ENCODE assay signal across 8 cellular contexts in the genomic region with DNA sequence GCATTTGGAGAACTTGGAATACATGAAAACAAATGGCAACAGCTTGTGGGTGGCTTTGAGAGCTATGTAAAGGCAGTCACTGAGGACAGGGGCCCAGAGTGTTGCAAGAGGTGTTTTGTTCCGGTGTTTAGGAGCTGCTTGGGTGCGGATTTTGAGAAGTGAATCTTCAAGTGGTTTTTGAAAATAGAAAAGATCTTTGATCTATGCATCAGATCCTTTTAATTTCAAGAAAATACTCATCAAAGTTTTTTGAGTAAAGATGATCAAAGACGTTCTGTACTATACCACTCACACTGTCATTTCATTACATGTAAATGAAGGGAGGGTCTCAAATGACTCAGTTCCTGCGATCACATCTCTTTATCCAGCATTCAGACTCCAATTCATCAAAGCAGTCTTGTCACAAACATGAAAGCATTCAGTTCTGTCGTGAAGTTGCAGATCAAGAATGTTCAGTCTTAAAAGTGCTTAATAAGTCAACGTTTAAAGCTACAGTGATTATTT.
DNase-seq lines count a peak whose midpoint lies in the region; ATAC-seq, FAIRE-seq and TF ChIP-seq lines count a peak whose summit lies in the region.
"Had no signal": no experiment of that assay in that cellular context is flagged by ENCODE, and none has a peak within 500 bp of the region (broad histone marks: within the 10 kb centered on the region; RNA-seq: fewer than 3 reads in every experiment).

No MANE protein-coding gene starts in this region.

- peaks cover 3% of the 10 kb centered on the region for H3K9me3 Mint-ChIP-seq in activated T-cell treated with anti-CD3 and anti-CD28 coated beads, Interleukin-2, amount 50 U/mL, for 24 hours
- H3K9me3 Mint-ChIP-seq in progenitor cell of endocrine pancreas (ENCODE audit: low read depth), result peaks cover 8% of the 10 kb centered on the region

- H3K4me1 ChIP-seq in SJCRH30, result no peaks in the 10 kb centered on the region

- peaks cover 16% of the 10 kb centered on the region for H3K27me3 Mint-ChIP-seq in activated T-cell treated with anti-CD3 and anti-CD28 coated beads, Interleukin-2, amount 50 U/mL, for 24 hours
- H3K27me3 Mint-ChIP-seq in progenitor cell of endocrine pancreas, result no peaks in the 10 kb centered on the region

- H3K4me3 Mint-ChIP-seq in activated T-cell treated with anti-CD3 and anti-CD28 coated beads, Interleukin-2, amount 50 U/mL, for 24 hours, result no peak overlapping the region
- no peak overlapping the region for H3K4me3 Mint-ChIP-seq in progenitor cell of endocrine pancreas (ENCODE audit: low read depth)

- H3K36me3 Mint-ChIP-seq in activated T-cell treated with anti-CD3 and anti-CD28 coated beads, Interleukin-2, amount 50 U/mL, for 24 hours (ENCODE audit: low read depth), result no peaks in the 10 kb centered on the region
- no peaks in the 10 kb centered on the region for H3K36me3 Mint-ChIP-seq in progenitor cell of endocrine pancreas (ENCODE audit: insufficient read depth)

- no peak overlapping the region for H3K4me3 ChIP-seq in SJCRH30

- H3K27ac Mint-ChIP-seq in activated T-cell treated with anti-CD3 and anti-CD28 coated beads, Interleukin-2, amount 50 U/mL, for 24 hours, result peak overlapping the region; percentile 89
- H3K27ac Mint-ChIP-seq in progenitor cell of endocrine pancreas, result no peak overlapping the region

- H3K27ac ChIP-seq in SJCRH30, result no peak overlapping the region
- H3K27ac ChIP-seq: WERI-Rb-1 had no signal

- peaks cover 36% of the 10 kb centered on the region for H3K4me1 Mint-ChIP-seq in activated T-cell treated with anti-CD3 and anti-CD28 coated beads, Interleukin-2, amount 50 U/mL, for 24 hours (ENCODE audit: low read depth)
- peaks cover 29% of the 10 kb centered on the region for H3K4me1 Mint-ChIP-seq in progenitor cell of endocrine pancreas (ENCODE audit: low read depth)

- no peaks in the 10 kb centered on the region for H3K36me3 ChIP-seq in SJCRH30
- H3K36me3 ChIP-seq: WERI-Rb-1 had no signal

- DNase-seq in GM19239 (ENCODE audit: insufficient read length, low spot score) (peak; percentile 10), progenitor cell of endocrine pancreas (ENCODE audit: low spot score, unreplicated experiment) (no peak), SJCRH30 (no peak), glomerular visceral epithelial cell (ENCODE audit: extremely low spot score) (no peak)
- no peak for DNase-seq in activated T-cell treated with anti-CD3 and anti-CD28 coated beads, Interleukin-2, amount 50 U/mL, for 24 hours
- DNase-seq in stimulated activated CD8-positive, alpha-beta memory T cell treated with anti-CD3 and anti-CD28 coated beads, Interleukin-4, amount 100 ng/mL, for 48 hours, result peak; percentile 63
- DNase-seq: WERI-Rb-1 had no signal

- no peaks in the 10 kb centered on the region; the same call in 1 of the 2 replicates for H3K27me3 ChIP-seq in SJCRH30

- TF ChIP-seq CTCF in progenitor cell of endocrine pancreas (IDR thresholded peaks at IDR 0.05; ENCODE audit: unreplicated experiment), result no peak

- peak; percentile 72 for FAIRE-seq in GM19239 (lab: Jason Lieb, UNC)

- H3K9me3 ChIP-seq in SJCRH30 (replicated peaks), result no peaks in the 10 kb centered on the region

- ATAC-seq in HG03064 (IDR thresholded peaks at IDR 0.05; ENCODE audit: low read depth, unreplicated experiment), result peak; percentile 76

Comparison
In these comparisons a context has a peak if more than half of its experiments do, and no peak if none do; other contexts are left out.
1. DNase-seq: peak in GM19239 (single experiment) and stimulated activated CD8-positive, alpha-beta memory T cell treated with anti-CD3 and anti-CD28 coated beads, Interleukin-4, amount 100 ng/mL, for 48 hours (single experiment); none in activated T-cell treated with anti-CD3 and anti-CD28 coated beads, Interleukin-2, amount 50 U/mL, for 24 hours (single experiment), progenitor cell of endocrine pancreas (single experiment), SJCRH30 (0 of 2) and glomerular visceral epithelial cell (single experiment).